Comparison of ENCODE assay signal across 8 cellular contexts in genomic region chr9:134640491-134641172, GRCh38. TPM values are rescaled to one million over a fixed set of nuclear protein-coding genes. Genes with fewer than 3 reads are reported as not detected.
DNase-seq lines count a peak whose midpoint lies in the region; ATAC-seq and TF ChIP-seq lines count a peak whose summit lies in the region.

No MANE protein-coding gene starts in this region.

- no peaks in the 10 kb centered on the region for H3K36me3 ChIP-seq in ES-I3 (ENCODE audit: insufficient read depth, low read length)
- peaks cover 3% of the 10 kb centered on the region for H3K36me3 ChIP-seq in skeletal muscle satellite cell (ENCODE audit: insufficient read depth, low read length)

- intact Hi-C loops in head of caudate nucleus (cut with DNase I): no loop called here

- H3K9me3 ChIP-seq in ES-I3 (ENCODE audit: control insufficient read depth, insufficient read depth, low read length) (no peaks in the 10 kb centered on the region), iPS-18c (ENCODE audit: control insufficient read depth, insufficient read depth, low read length) (no peaks in the 10 kb centered on the region), skeletal muscle satellite cell (replicated peaks; ENCODE audit: low read length) (no peaks in the 10 kb centered on the region)

- H3K4me1 ChIP-seq in ES-I3 (ENCODE audit: insufficient read depth, low read length) (peaks cover 24% of the 10 kb centered on the region), skeletal muscle satellite cell (ENCODE audit: control insufficient read depth, insufficient read depth, low read length) (peaks cover 24% of the 10 kb centered on the region)

- H3K4me3 ChIP-seq in iPS-18c (ENCODE audit: insufficient read depth, low read depth, low read length) (peak overlapping the region; percentile 65; the same call in 1 of the 2 replicates), skeletal muscle satellite cell (ENCODE audit: low read length) (peak overlapping the region; percentile 82)

- DNase-seq in hepatic stellate cell (ENCODE audit: low spot score) (no peak), head of caudate nucleus (no peak), DMS53 treated with DMSO at 0.1 percent for 48 hours (lab: John Stamatoyannopoulos, UW; ENCODE audit: unreplicated experiment) (no peak)

- no peak for ATAC-seq in HG03354 (IDR thresholded peaks at IDR 0.05; ENCODE audit: poor library complexity, severe bottlenecking, unreplicated experiment)

- peak overlapping the region; percentile 98 for H3K4me2 ChIP-seq in skeletal muscle satellite cell (ENCODE audit: low read length)

- peak overlapping the region; percentile 52 for H3K9ac ChIP-seq in ES-I3 (ENCODE audit: low read depth, low read length)
- H3K9ac ChIP-seq in skeletal muscle satellite cell (ENCODE audit: low read depth, low read length): peak overlapping the region; percentile 87

- TF ChIP-seq CTCF in VCaP (conservative IDR thresholded peaks at IDR 0.05): no peak

- H3K27ac ChIP-seq in VCaP: peak overlapping the region; percentile 26; the same call in 1 of the 2 replicates

- no peaks in the 10 kb centered on the region for H3K27me3 ChIP-seq in skeletal muscle satellite cell (ENCODE audit: control insufficient read depth, insufficient read depth, low read length)

RNA-seq across cellular contexts. Expression of gene COL5A1, which starts 1.0 kb away (rescaled TPM):
- 64.6 and 148 TPM in 2 replicates for total RNA-seq in skeletal muscle satellite cell (2012; rRNA removed)
